ENCODE assay signal across 8 cellular contexts in the genomic region with DNA sequence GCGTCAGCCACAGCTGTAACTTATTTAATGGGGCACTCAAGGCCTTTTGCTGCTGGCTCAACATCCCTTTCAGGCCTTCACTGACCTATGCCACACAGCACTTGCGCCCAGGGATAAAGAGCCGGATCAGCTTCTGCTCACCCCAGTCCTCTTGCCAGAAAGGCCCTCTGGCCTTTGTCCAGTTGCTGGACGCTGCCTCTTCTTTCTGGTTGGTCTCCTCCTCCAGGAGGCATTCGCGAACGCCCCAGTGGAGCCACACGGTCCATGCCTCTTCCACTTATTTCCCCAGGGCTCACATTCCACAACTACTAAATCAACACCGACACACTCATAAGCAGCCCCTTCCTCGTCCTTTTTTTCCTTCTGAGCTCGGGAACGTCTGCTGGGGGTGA. TPM values are rescaled to one million over a fixed set of nuclear protein-coding genes. Genes with fewer than 3 reads are reported as not detected.
DNase-seq lines count a peak whose midpoint lies in the region; ATAC-seq and TF ChIP-seq lines count a peak whose summit lies in the region.

No MANE protein-coding gene starts in this region.

- DNase-seq in Right ventricle myocardium inferior (ENCODE audit: missing footprints) (no peak), cardiac septum (ENCODE audit: low spot score) (no peak), astrocyte of the spinal cord (ENCODE audit: low read depth, low spot score) (peak; percentile 37), kidney glomerular epithelial cell (lab: John Stamatoyannopoulos, UW) (no peak), COR-L47 (lab: John Stamatoyannopoulos, UW) (no peak)
- no peak for DNase-seq in activated CD4-positive, CD25-positive, alpha-beta regulatory T cell (lab: John Stamatoyannopoulos, UW)

- H3K9ac ChIP-seq in iPS-20b (ENCODE audit: low read depth, low read length) (peak overlapping the region; percentile 85), skeletal muscle satellite cell (ENCODE audit: low read depth, low read length) (peak overlapping the region; percentile 87)

- in situ Hi-C loops in astrocyte of the spinal cord (cut with HindIII; ENCODE audit: low sequenced_read_pairs): no loop called here

- H3K36me3 ChIP-seq in iPS-20b (ENCODE audit: insufficient read depth, low read depth, low read length) (no peaks in the 10 kb centered on the region), skeletal muscle satellite cell (ENCODE audit: insufficient read depth, low read length) (no peaks in the 10 kb centered on the region)

- H3K9me3 ChIP-seq in iPS-20b (ENCODE audit: insufficient read depth, low read depth, low read length) (peaks cover 16% of the 10 kb centered on the region), skeletal muscle satellite cell (replicated peaks; ENCODE audit: low read length) (peaks cover 13% of the 10 kb centered on the region)

- TF ChIP-seq CTCF in astrocyte of the spinal cord (IDR thresholded peaks at IDR 0.05; ENCODE audit: low read depth, low read length): no peak

- no peaks in the 10 kb centered on the region for H3K4me1 ChIP-seq in iPS-20b (ENCODE audit: insufficient read depth, low read length)
- peaks cover 5% of the 10 kb centered on the region for H3K4me1 ChIP-seq in skeletal muscle satellite cell (ENCODE audit: control insufficient read depth, insufficient read depth, low read length)

- peak; percentile 36 for ATAC-seq in Right ventricle myocardium inferior

- H3K4me3 ChIP-seq in astrocyte of the spinal cord (ENCODE audit: low read depth, low read length) (peak overlapping the region; percentile 63), iPS-20b (ENCODE audit: low read length) (peak overlapping the region; percentile 89), skeletal muscle satellite cell (ENCODE audit: low read length) (peak overlapping the region; percentile 99)

- H3K4me2 ChIP-seq in skeletal muscle satellite cell (ENCODE audit: low read length): peak overlapping the region; percentile 98

- intact Hi-C loops in Right ventricle myocardium inferior (cut with DNase I) (loop anchor here (5.0 to 10.0 kb wide), 2 partner anchors 407 to 1049 kb away; a partner anchor contains a TSS), cardiac septum (cut with DNase I) (loop anchor here (2.0 to 10.0 kb wide), 5 partner anchors 133 to 1049 kb away; a partner anchor contains a TSS)

- H3K27ac ChIP-seq in iPS-20b (ENCODE audit: low read length): no peak overlapping the region

- H3K27me3 ChIP-seq in iPS-20b (ENCODE audit: insufficient read depth, low read length): no peaks in the 10 kb centered on the region
- no peaks in the 10 kb centered on the region for H3K27me3 ChIP-seq in skeletal muscle satellite cell (ENCODE audit: control insufficient read depth, insufficient read depth, low read length)

RNA-seq across cellular contexts. Expression of a gene that starts 3.7 kb away (rescaled TPM):
- 7.0 TPM for total RNA-seq in Right ventricle myocardium inferior
- total RNA-seq in cardiac septum: 8.6 TPM
- 10.3 and 11.4 TPM in 2 replicates for total RNA-seq in skeletal muscle satellite cell (2012; rRNA removed)

RNA-seq across cellular contexts. Expression of a gene that starts 28.6 kb away (rescaled TPM):
- 17.8 TPM for total RNA-seq in Right ventricle myocardium inferior
- 26.7 TPM for total RNA-seq in cardiac septum
- 20.3 and 25.1 TPM in 2 replicates for total RNA-seq in skeletal muscle satellite cell (2012; rRNA removed)

RNA-seq across cellular contexts. Expression of a gene that starts 56.3 kb away (rescaled TPM):
- total RNA-seq in Right ventricle myocardium inferior: 65.8 TPM
- total RNA-seq in cardiac septum: 71.7 TPM
- 21.6 and 44.6 TPM in 2 replicates for total RNA-seq in skeletal muscle satellite cell (2012; rRNA removed)
